Comparison of ENCODE assay signal across 15 cellular contexts in genomic region chr7:151306860-151307259, GRCh38. TPM values are rescaled to one million over a fixed set of nuclear protein-coding genes. Genes with fewer than 3 reads are reported as not detected.
DNase-seq lines count a peak whose midpoint lies in the region; TF ChIP-seq lines count a peak whose summit lies in the region.
"Had no signal": no experiment of that assay in that cellular context is flagged by ENCODE, and none has a peak within 500 bp of the region (broad histone marks: within the 10 kb centered on the region; RNA-seq: fewer than 3 reads in every experiment).

No MANE protein-coding gene starts in this region.

- H3K27ac ChIP-seq in endodermal cell (ENCODE audit: low read depth, low read length): no peak overlapping the region
- H3K27ac ChIP-seq: 22Rv1, A549, C4-2B had no signal

- peaks cover 8% of the 10 kb centered on the region for H3K27me3 ChIP-seq in endodermal cell (ENCODE audit: control insufficient read depth, insufficient read depth, low read length, poor library complexity, severe bottlenecking)

- peaks cover 15% of the 10 kb centered on the region for H3K27me3 Mint-ChIP-seq in activated CD4-positive, alpha-beta memory T cell treated with anti-CD3 and anti-CD28 coated beads, Interleukin-2, amount 10 ng/mL, durations not matched to agents 7 days and 5 days
- H3K27me3 Mint-ChIP-seq in activated CD4-positive, alpha-beta memory T cell treated with anti-CD3 and anti-CD28 coated beads for 36 hours: peaks cover 17% of the 10 kb centered on the region
- peaks cover 21% of the 10 kb centered on the region for H3K27me3 Mint-ChIP-seq in endodermal cell (ENCODE audit: insufficient read depth)
- peaks cover 31% of the 10 kb centered on the region for H3K27me3 Mint-ChIP-seq in progenitor cell of endocrine pancreas
- peaks cover 68% of the 10 kb centered on the region for H3K27me3 Mint-ChIP-seq in activated naive CD4-positive, alpha-beta T cell treated with anti-CD3 and anti-CD28 coated beads, Interleukin-2, amount 10 ng/mL, durations not matched to agents 7 days and 5 days

- peaks cover 4% of the 10 kb centered on the region for H3K4me1 ChIP-seq in endodermal cell (ENCODE audit: control insufficient read depth, insufficient read depth, low read length)
- H3K4me1 ChIP-seq: A549, Caco-2 had no signal

- no peak overlapping the region for H3K4me3 ChIP-seq in endodermal cell (ENCODE audit: low read length)
- H3K4me3 ChIP-seq: A549 had no signal

- H3K9ac ChIP-seq in endodermal cell (ENCODE audit: extremely low read depth, low read length, poor library complexity, severe bottlenecking): no peak overlapping the region

- POLR2A ChIA-PET in activated CD4-positive, alpha-beta memory T cell treated with anti-CD3 and anti-CD28 coated beads, Interleukin-2, amount 10 ng/mL, durations not matched to agents 7 days and 5 days (lab: Charles Lee): no interaction called here
- POLR2A ChIA-PET in activated CD4-positive, alpha-beta memory T cell treated with anti-CD3 and anti-CD28 coated beads for 36 hours (lab: Charles Lee): no interaction called here
- POLR2A ChIA-PET in GM10248 (lab: Yijun Ruan, JAX): interaction anchor here (0.7 kb wide), 1 partner anchor 139 kb away, joined by 3 read pairs; no protein-coding TSS in a partner anchor

- no peaks in the 10 kb centered on the region for H3K36me3 ChIP-seq in endodermal cell (ENCODE audit: control insufficient read depth, insufficient read depth, low read length)

- H3K9me3 ChIP-seq in endodermal cell (ENCODE audit: control insufficient read depth, low read length): peaks cover 8% of the 10 kb centered on the region

- peak; percentile 15 for DNase-seq in activated CD4-positive, alpha-beta memory T cell treated with anti-CD3 and anti-CD28 coated beads, Interleukin-2, amount 10 ng/mL, durations not matched to agents 7 days and 5 days
- no peak for DNase-seq in activated CD4-positive, alpha-beta memory T cell treated with anti-CD3 and anti-CD28 coated beads for 36 hours
- peak; percentile 7 for DNase-seq in GM10248 (ENCODE audit: extremely low spot score)
- DNase-seq in endodermal cell: peak; percentile 74
- DNase-seq in progenitor cell of endocrine pancreas (ENCODE audit: low spot score, unreplicated experiment): no peak
- no peak for DNase-seq in MV-4-11 (lab: John Stamatoyannopoulos, UW)
- no peak for DNase-seq in activated naive CD4-positive, alpha-beta T cell treated with anti-CD3 and anti-CD28 coated beads, Interleukin-2, amount 10 ng/mL, durations not matched to agents 7 days and 5 days
- DNase-seq: AML-193; Caco-2; CD4-positive, alpha-beta T cell; GOT3; H9 had no signal

- TF ChIP-seq CTCF in GM10248 (IDR thresholded peaks at IDR 0.05; ENCODE audit: control extremely low read depth, extremely low read depth, low read depth, missing control alignments) (no peak), endodermal cell (conservative IDR thresholded peaks at IDR 0.05) (no peak), progenitor cell of endocrine pancreas (IDR thresholded peaks at IDR 0.05; ENCODE audit: unreplicated experiment) (no peak)

- intact Hi-C loops in activated CD4-positive, alpha-beta memory T cell treated with anti-CD3 and anti-CD28 coated beads for 36 hours (cut with micrococcal nuclease): no loop called here

- H3K27ac Mint-ChIP-seq in activated CD4-positive, alpha-beta memory T cell treated with anti-CD3 and anti-CD28 coated beads, Interleukin-2, amount 10 ng/mL, durations not matched to agents 7 days and 5 days: no peak overlapping the region
- no peak overlapping the region for H3K27ac Mint-ChIP-seq in activated CD4-positive, alpha-beta memory T cell treated with anti-CD3 and anti-CD28 coated beads for 36 hours
- H3K27ac Mint-ChIP-seq in endodermal cell (peak overlapping the region; percentile 74), progenitor cell of endocrine pancreas (peak overlapping the region; percentile 41)
- no peak overlapping the region for H3K27ac Mint-ChIP-seq in activated naive CD4-positive, alpha-beta T cell treated with anti-CD3 and anti-CD28 coated beads, Interleukin-2, amount 10 ng/mL, durations not matched to agents 7 days and 5 days
- H3K27ac Mint-ChIP-seq: CD4-positive, alpha-beta T cell had no signal

- CTCF ChIA-PET in activated CD4-positive, alpha-beta memory T cell treated with anti-CD3 and anti-CD28 coated beads, Interleukin-2, amount 10 ng/mL, durations not matched to agents 7 days and 5 days (lab: Charles Lee): interaction anchor here (0.8 to 3.5 kb wide), 4 partner anchors 43 to 183 kb away, joined by 3 to 9 read pairs (median 4); no protein-coding TSS in a partner anchor
- CTCF ChIA-PET in activated CD4-positive, alpha-beta memory T cell treated with anti-CD3 and anti-CD28 coated beads for 36 hours (lab: Charles Lee): interaction anchor here (0.6 to 2.0 kb wide), 4 partner anchors 8 to 183 kb away, joined by 3 to 9 read pairs (median 5); no protein-coding TSS in a partner anchor
- CTCF ChIA-PET in GM10248 (lab: Yijun Ruan, JAX): interaction anchor here (0.9 to 6.3 kb wide), 3 partner anchors 9 to 183 kb away, joined by 3 to 49 read pairs (median 3); no protein-coding TSS in a partner anchor
- CTCF ChIA-PET in activated naive CD4-positive, alpha-beta T cell treated with anti-CD3 and anti-CD28 coated beads, Interleukin-2, amount 10 ng/mL, durations not matched to agents 7 days and 5 days (lab: Charles Lee): interaction anchor here (1.0 to 3.7 kb wide), 3 partner anchors 9 to 63 kb away, joined by 3 to 21 read pairs (median 20); no protein-coding TSS in a partner anchor

- H3K4me3 Mint-ChIP-seq in activated CD4-positive, alpha-beta memory T cell treated with anti-CD3 and anti-CD28 coated beads, Interleukin-2, amount 10 ng/mL, durations not matched to agents 7 days and 5 days: no peak overlapping the region
- no peak overlapping the region for H3K4me3 Mint-ChIP-seq in activated CD4-positive, alpha-beta memory T cell treated with anti-CD3 and anti-CD28 coated beads for 36 hours
- H3K4me3 Mint-ChIP-seq in endodermal cell (no peak overlapping the region), progenitor cell of endocrine pancreas (ENCODE audit: low read depth) (no peak overlapping the region)
- H3K4me3 Mint-ChIP-seq in activated naive CD4-positive, alpha-beta T cell treated with anti-CD3 and anti-CD28 coated beads, Interleukin-2, amount 10 ng/mL, durations not matched to agents 7 days and 5 days: no peak overlapping the region
- H3K4me3 Mint-ChIP-seq: CD4-positive, alpha-beta T cell; H9 had no signal

- H3K36me3 Mint-ChIP-seq in activated CD4-positive, alpha-beta memory T cell treated with anti-CD3 and anti-CD28 coated beads, Interleukin-2, amount 10 ng/mL, durations not matched to agents 7 days and 5 days (ENCODE audit: low read depth): no peaks in the 10 kb centered on the region
- peaks cover 1% of the 10 kb centered on the region for H3K36me3 Mint-ChIP-seq in activated CD4-positive, alpha-beta memory T cell treated with anti-CD3 and anti-CD28 coated beads for 36 hours
- H3K36me3 Mint-ChIP-seq in endodermal cell (ENCODE audit: low read depth): no peaks in the 10 kb centered on the region
- H3K36me3 Mint-ChIP-seq in progenitor cell of endocrine pancreas (ENCODE audit: insufficient read depth): no peaks in the 10 kb centered on the region
- no peaks in the 10 kb centered on the region for H3K36me3 Mint-ChIP-seq in activated naive CD4-positive, alpha-beta T cell treated with anti-CD3 and anti-CD28 coated beads, Interleukin-2, amount 10 ng/mL, durations not matched to agents 7 days and 5 days

- peaks cover 13% of the 10 kb centered on the region for H3K4me1 Mint-ChIP-seq in activated CD4-positive, alpha-beta memory T cell treated with anti-CD3 and anti-CD28 coated beads, Interleukin-2, amount 10 ng/mL, durations not matched to agents 7 days and 5 days
- peaks cover 12% of the 10 kb centered on the region for H3K4me1 Mint-ChIP-seq in activated CD4-positive, alpha-beta memory T cell treated with anti-CD3 and anti-CD28 coated beads for 36 hours (ENCODE audit: low read depth)
- peaks cover 25% of the 10 kb centered on the region for H3K4me1 Mint-ChIP-seq in endodermal cell
- H3K4me1 Mint-ChIP-seq in progenitor cell of endocrine pancreas (ENCODE audit: low read depth): peaks cover 16% of the 10 kb centered on the region
- H3K4me1 Mint-ChIP-seq in activated naive CD4-positive, alpha-beta T cell treated with anti-CD3 and anti-CD28 coated beads, Interleukin-2, amount 10 ng/mL, durations not matched to agents 7 days and 5 days: peaks cover 15% of the 10 kb centered on the region

- WGBS in endodermal cell (ENCODE audit: insufficient coverage in 1 of 2, insufficient read length in 1 of 2), 2 experiments: 57 to 77% methylated on average over 3 of the region's 3 CpGs

- H3K9me3 Mint-ChIP-seq in activated CD4-positive, alpha-beta memory T cell treated with anti-CD3 and anti-CD28 coated beads, Interleukin-2, amount 10 ng/mL, durations not matched to agents 7 days and 5 days: peaks cover 6% of the 10 kb centered on the region
- H3K9me3 Mint-ChIP-seq in activated CD4-positive, alpha-beta memory T cell treated with anti-CD3 and anti-CD28 coated beads for 36 hours: peaks cover 11% of the 10 kb centered on the region
- H3K9me3 Mint-ChIP-seq in endodermal cell (peaks cover 10% of the 10 kb centered on the region), progenitor cell of endocrine pancreas (ENCODE audit: low read depth) (peaks cover 2% of the 10 kb centered on the region)
- H3K9me3 Mint-ChIP-seq in activated naive CD4-positive, alpha-beta T cell treated with anti-CD3 and anti-CD28 coated beads, Interleukin-2, amount 10 ng/mL, durations not matched to agents 7 days and 5 days: peaks cover 6% of the 10 kb centered on the region
- H3K9me3 Mint-ChIP-seq: CD4-positive, alpha-beta T cell had no signal

RNA-seq across cellular contexts. Expression of gene NUB1, which starts 34.8 kb away (rescaled TPM):
- 10 to 100 TPM; 62.1 to 67.3 TPM for total RNA-seq in activated CD4-positive, alpha-beta memory T cell treated with anti-CD3 and anti-CD28 coated beads, Interleukin-2, amount 10 ng/mL, durations not matched to agents 7 days and 5 days
- total RNA-seq in activated CD4-positive, alpha-beta memory T cell treated with anti-CD3 and anti-CD28 coated beads for 36 hours: 10 to 100 TPM; 48.0 to 48.6 TPM
- total RNA-seq in endodermal cell: 10 to 100 TPM; 50.2 to 64.7 TPM
- polyA plus RNA-seq in endodermal cell (2013, experiment 1 of 2): 49.7 TPM
- 48.8 TPM for polyA plus RNA-seq in endodermal cell (2013, experiment 2 of 2)
- 49.0 and 53.5 TPM in 2 replicates for total RNA-seq in progenitor cell of endocrine pancreas

RNA-seq across cellular contexts. Expression of gene SMARCD3, which starts 58.4 kb away (rescaled TPM):
- total RNA-seq in activated CD4-positive, alpha-beta memory T cell treated with anti-CD3 and anti-CD28 coated beads, Interleukin-2, amount 10 ng/mL, durations not matched to agents 7 days and 5 days: 1 to 10 TPM; 1.5 to 2.7 TPM
- total RNA-seq in activated CD4-positive, alpha-beta memory T cell treated with anti-CD3 and anti-CD28 coated beads for 36 hours: 1 to 10 TPM; 4.4 to 5.5 TPM
- 10 to 100 TPM; 40.0 to 43.5 TPM for total RNA-seq in endodermal cell
- 46.1 TPM for polyA plus RNA-seq in endodermal cell (2013, experiment 1 of 2)
- 41.7 TPM for polyA plus RNA-seq in endodermal cell (2013, experiment 2 of 2)
- total RNA-seq in progenitor cell of endocrine pancreas: 51.1 and 52.9 TPM in 2 replicates

Comparison
In these comparisons a context has a peak if more than half of its experiments do, and no peak if none do; other contexts are left out.
1. DNase-seq: peak in activated CD4-positive, alpha-beta memory T cell treated with anti-CD3 and anti-CD28 coated beads, Interleukin-2, amount 10 ng/mL, durations not matched to agents 7 days and 5 days (single experiment), GM10248 (single experiment) and endodermal cell (single experiment); none in activated CD4-positive, alpha-beta memory T cell treated with anti-CD3 and anti-CD28 coated beads for 36 hours (single experiment), progenitor cell of endocrine pancreas (single experiment), MV-4-11 (single experiment) and activated naive CD4-positive, alpha-beta T cell treated with anti-CD3 and anti-CD28 coated beads, Interleukin-2, amount 10 ng/mL, durations not matched to agents 7 days and 5 days (single experiment).
2. H3K27ac Mint-ChIP-seq: peak in endodermal cell (single experiment) and progenitor cell of endocrine pancreas (single experiment); none in activated CD4-positive, alpha-beta memory T cell treated with anti-CD3 and anti-CD28 coated beads, Interleukin-2, amount 10 ng/mL, durations not matched to agents 7 days and 5 days (single experiment), activated CD4-positive, alpha-beta memory T cell treated with anti-CD3 and anti-CD28 coated beads for 36 hours (single experiment) and activated naive CD4-positive, alpha-beta T cell treated with anti-CD3 and anti-CD28 coated beads, Interleukin-2, amount 10 ng/mL, durations not matched to agents 7 days and 5 days (single experiment).